In the genomic region with DNA sequence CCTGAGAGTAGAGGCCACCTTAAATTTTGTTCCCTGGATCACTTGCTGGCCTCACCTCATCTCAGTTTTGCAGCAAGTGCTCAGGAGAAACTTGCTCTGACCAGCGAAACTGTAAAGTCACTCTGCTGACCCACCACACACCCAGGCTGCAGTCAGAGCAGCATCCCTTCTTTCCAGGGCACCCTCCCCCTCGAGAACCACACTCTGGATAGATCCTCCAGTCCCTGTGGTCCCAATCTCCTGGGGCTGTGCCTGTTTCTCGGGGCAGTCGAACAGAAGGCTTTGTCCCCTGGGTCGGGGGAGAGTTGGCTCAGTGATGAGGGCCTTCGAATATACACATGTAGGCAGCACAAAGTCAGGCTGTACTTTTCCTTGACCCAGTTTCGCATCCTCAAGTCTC, we compare ENCODE assay signal across 19 cellular contexts. TPM values are rescaled to one million over a fixed set of nuclear protein-coding genes. Genes with fewer than 3 reads are reported as not detected.
DNase-seq lines count a peak whose midpoint lies in the region; ATAC-seq, FAIRE-seq and TF ChIP-seq lines count a peak whose summit lies in the region.
"Had no signal": no experiment of that assay in that cellular context is flagged by ENCODE, and none has a peak within 500 bp of the region (broad histone marks: within the 10 kb centered on the region; RNA-seq: fewer than 3 reads in every experiment).

No MANE protein-coding gene starts in this region.

- H3K27me3 Mint-ChIP-seq in GM23338 (ENCODE audit: insufficient read depth, low read depth, poor library complexity) (peaks cover 7% of the 10 kb centered on the region), WTC11 (ENCODE audit: low read depth) (peaks cover 3% of the 10 kb centered on the region; the same call in 1 of the 2 replicates)

- H4K20me1 ChIP-seq in GM23338 (replicated peaks; ENCODE audit: insufficient read depth) (no peaks in the 10 kb centered on the region), osteoblast (ENCODE audit: insufficient read depth, low read length) (no peaks in the 10 kb centered on the region)

- no peaks in the 10 kb centered on the region for H3K4me1 ChIP-seq in GM23338 (ENCODE audit: insufficient read depth)
- no peaks in the 10 kb centered on the region for H3K4me1 ChIP-seq in osteoblast (ENCODE audit: insufficient read depth, low read length)
- H3K4me1 ChIP-seq: A549 had no signal

- CTCF ChIA-PET in WTC11 (lab: Charles Lee): no interaction called here

- POLR2A ChIA-PET in WTC11 (lab: Charles Lee): no interaction called here

- H3K4me2 ChIP-seq in GM23338 (no peak overlapping the region), osteoblast (ENCODE audit: insufficient read depth, low read length) (no peak overlapping the region)
- H3K4me2 ChIP-seq: A549 had no signal

- no peaks in the 10 kb centered on the region for H3K36me3 ChIP-seq in GM23338 (ENCODE audit: insufficient read depth)
- no peaks in the 10 kb centered on the region for H3K36me3 ChIP-seq in osteoblast (ENCODE audit: insufficient read depth, low read length)

- no peaks in the 10 kb centered on the region for H3K9me2 ChIP-seq in GM23338 (ENCODE audit: insufficient read depth)

- TF ChIP-seq CTCF in GM23338 (conservative IDR thresholded peaks at IDR 0.05; ENCODE audit: low read depth in 2 of 2) (no peak), WTC11 (IDR thresholded peaks at IDR 0.05) (no peak), osteoblast (IDR thresholded peaks at IDR 0.05; ENCODE audit: extremely low read depth, low read depth, low read length) (no peak)

- ATAC-seq in GM23338 (no peak), WTC11 (no peak)
- ATAC-seq: A549, K562 had no signal

- no peak overlapping the region for H3K4me3 ChIP-seq in GM23338
- H3K4me3 ChIP-seq in osteoblast (ENCODE audit: insufficient read depth, low read length): no peak overlapping the region
- H3K4me3 ChIP-seq: A549, K562 had no signal

- no peak overlapping the region for H3K27ac Mint-ChIP-seq in GM23338
- peak overlapping the region; percentile 42 for H3K27ac Mint-ChIP-seq in WTC11
- H3K27ac Mint-ChIP-seq: CD4-positive, alpha-beta T cell had no signal

- DNase-seq in GM23338 (ENCODE audit: low spot score) (no peak), WTC11 (ENCODE audit: low spot score) (no peak), osteoblast (ENCODE audit: insufficient read length, low spot score, missing footprints) (peak; percentile 77), COR-L47 (lab: John Stamatoyannopoulos, UW) (no peak), NCI-H510A treated with DMSO at 0.1 percent for 48 hours (lab: John Stamatoyannopoulos, UW) (no peak), RCC 7860 (ENCODE audit: low spot score) (no peak)
- DNase-seq: AML-193; CD4-positive, alpha-beta T cell; DMS153; DMS79; GF-D8; HCEC 1CT; IMR-90 had no signal

- no peak for FAIRE-seq in RCC 7860 (lab: Jason Lieb, UNC)
- FAIRE-seq: A549, HTR-8/SVneo, K562 had no signal

- H3K9me3 Mint-ChIP-seq in GM23338: peaks cover 9% of the 10 kb centered on the region; the same call in 2 of the 3 replicates
- H3K9me3 Mint-ChIP-seq in WTC11: peaks cover 20% of the 10 kb centered on the region

- H3K36me3 Mint-ChIP-seq in GM23338 (ENCODE audit: low read depth) (no peaks in the 10 kb centered on the region), WTC11 (peaks cover 2% of the 10 kb centered on the region; the same call in 1 of the 2 replicates)

- no peaks in the 10 kb centered on the region for H3K9me3 ChIP-seq in osteoblast (ENCODE audit: low read depth, low read length)

- H3K4me3 Mint-ChIP-seq in GM23338: no peak overlapping the region
- no peak overlapping the region for H3K4me3 Mint-ChIP-seq in WTC11
- H3K4me3 Mint-ChIP-seq: CD4-positive, alpha-beta T cell had no signal

- H3F3A ChIP-seq in GM23338 (replicated peaks; ENCODE audit: low read depth): no peaks in the 10 kb centered on the region

- no peaks in the 10 kb centered on the region for H3K27me3 ChIP-seq in GM23338 (ENCODE audit: insufficient read depth)
- no peaks in the 10 kb centered on the region for H3K27me3 ChIP-seq in osteoblast (ENCODE audit: insufficient read depth, low read length)

- H3K79me2 ChIP-seq in GM23338 (replicated peaks; ENCODE audit: insufficient read depth) (no peaks in the 10 kb centered on the region), osteoblast (ENCODE audit: insufficient read depth, low read length) (no peaks in the 10 kb centered on the region)

- H3K27ac ChIP-seq in GM23338 (ENCODE audit: low read depth): no peak overlapping the region
- no peak overlapping the region for H3K27ac ChIP-seq in osteoblast (ENCODE audit: low read depth, low read length)
- peak overlapping the region; percentile 56 for H3K27ac ChIP-seq in temporal lobe (ENCODE audit: low read depth, low read length)
- H3K27ac ChIP-seq: A549, C4-2B had no signal

- H2AFZ ChIP-seq in GM23338 (0 out of 2 replicates have a peak overlapping the region, but pooled peaks have one; percentile 23), osteoblast (ENCODE audit: low read length) (no peak overlapping the region)

- H3K4me1 Mint-ChIP-seq in GM23338 (no peaks in the 10 kb centered on the region; the same call in 2 of the 3 replicates), WTC11 (no peaks in the 10 kb centered on the region)

TF ChIP-seq in GM23338, 12 proteins besides CTCF, POLR2A, EP300 and RAD21 (continues in another document):
- no peak for TF ChIP-seq EZH2phosphoT487 (IDR thresholded peaks at IDR 0.05; ENCODE audit: unreplicated experiment)
- TF ChIP-seq EZH2 (IDR thresholded peaks at IDR 0.05; ENCODE audit: low read depth, unreplicated experiment): no peak
- no peak for TF ChIP-seq ZNF331 (CRISPR knock-in tag; IDR thresholded peaks at IDR 0.05; ENCODE audit: low read depth)
- TF ChIP-seq, protein P1, sequence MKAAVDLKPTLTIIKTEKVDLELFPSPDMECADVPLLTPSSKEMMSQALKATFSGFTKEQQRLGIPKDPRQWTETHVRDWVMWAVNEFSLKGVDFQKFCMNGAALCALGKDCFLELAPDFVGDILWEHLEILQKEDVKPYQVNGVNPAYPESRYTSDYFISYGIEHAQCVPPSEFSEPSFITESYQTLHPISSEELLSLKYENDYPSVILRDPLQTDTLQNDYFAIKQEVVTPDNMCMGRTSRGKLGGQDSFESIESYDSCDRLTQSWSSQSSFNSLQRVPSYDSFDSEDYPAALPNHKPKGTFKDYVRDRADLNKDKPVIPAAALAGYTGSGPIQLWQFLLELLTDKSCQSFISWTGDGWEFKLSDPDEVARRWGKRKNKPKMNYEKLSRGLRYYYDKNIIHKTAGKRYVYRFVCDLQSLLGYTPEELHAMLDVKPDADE (IDR thresholded peaks at IDR 0.05): no peak
- TF ChIP-seq STAT1 (IDR thresholded peaks at IDR 0.05; ENCODE audit: unreplicated experiment): no peak

TF ChIP-seq in WTC11, 78 proteins besides CTCF, POLR2A, EP300 and RAD21 (continues in another document):
- TF ChIP-seq, protein P2, sequence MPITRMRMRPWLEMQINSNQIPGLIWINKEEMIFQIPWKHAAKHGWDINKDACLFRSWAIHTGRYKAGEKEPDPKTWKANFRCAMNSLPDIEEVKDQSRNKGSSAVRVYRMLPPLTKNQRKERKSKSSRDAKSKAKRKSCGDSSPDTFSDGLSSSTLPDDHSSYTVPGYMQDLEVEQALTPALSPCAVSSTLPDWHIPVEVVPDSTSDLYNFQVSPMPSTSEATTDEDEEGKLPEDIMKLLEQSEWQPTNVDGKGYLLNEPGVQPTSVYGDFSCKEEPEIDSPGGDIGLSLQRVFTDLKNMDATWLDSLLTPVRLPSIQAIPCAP (CRISPR knock-in tag; IDR thresholded peaks at IDR 0.05): no peak
- TF ChIP-seq, protein P3, sequence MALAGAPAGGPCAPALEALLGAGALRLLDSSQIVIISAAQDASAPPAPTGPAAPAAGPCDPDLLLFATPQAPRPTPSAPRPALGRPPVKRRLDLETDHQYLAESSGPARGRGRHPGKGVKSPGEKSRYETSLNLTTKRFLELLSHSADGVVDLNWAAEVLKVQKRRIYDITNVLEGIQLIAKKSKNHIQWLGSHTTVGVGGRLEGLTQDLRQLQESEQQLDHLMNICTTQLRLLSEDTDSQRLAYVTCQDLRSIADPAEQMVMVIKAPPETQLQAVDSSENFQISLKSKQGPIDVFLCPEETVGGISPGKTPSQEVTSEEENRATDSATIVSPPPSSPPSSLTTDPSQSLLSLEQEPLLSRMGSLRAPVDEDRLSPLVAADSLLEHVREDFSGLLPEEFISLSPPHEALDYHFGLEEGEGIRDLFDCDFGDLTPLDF (CRISPR knock-in tag; IDR thresholded peaks at IDR 0.05): no peak
- TF ChIP-seq NR2C2 (CRISPR knock-in tag; IDR thresholded peaks at IDR 0.05) (no peak), GRHL2 (CRISPR knock-in tag; IDR thresholded peaks at IDR 0.05; ENCODE audit: insufficient replicate concordance, severe bottlenecking) (no peak), JUN (CRISPR knock-in tag; IDR thresholded peaks at IDR 0.05) (no peak), GABPB1 (CRISPR knock-in tag; IDR thresholded peaks at IDR 0.05) (no peak)
- TF ChIP-seq, protein P4, sequence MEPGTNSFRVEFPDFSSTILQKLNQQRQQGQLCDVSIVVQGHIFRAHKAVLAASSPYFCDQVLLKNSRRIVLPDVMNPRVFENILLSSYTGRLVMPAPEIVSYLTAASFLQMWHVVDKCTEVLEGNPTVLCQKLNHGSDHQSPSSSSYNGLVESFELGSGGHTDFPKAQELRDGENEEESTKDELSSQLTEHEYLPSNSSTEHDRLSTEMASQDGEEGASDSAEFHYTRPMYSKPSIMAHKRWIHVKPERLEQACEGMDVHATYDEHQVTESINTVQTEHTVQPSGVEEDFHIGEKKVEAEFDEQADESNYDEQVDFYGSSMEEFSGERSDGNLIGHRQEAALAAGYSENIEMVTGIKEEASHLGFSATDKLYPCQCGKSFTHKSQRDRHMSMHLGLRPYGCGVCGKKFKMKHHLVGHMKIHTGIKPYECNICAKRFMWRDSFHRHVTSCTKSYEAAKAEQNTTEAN (CRISPR knock-in tag; IDR thresholded peaks at IDR 0.05): no peak

RNA-seq across cellular contexts. Expression of a gene that starts 18.4 kb away (rescaled TPM):
- total RNA-seq in GM23338 (2014; rRNA removed; shearing (Covaris generic)): 4.8 and 7.0 TPM in 2 replicates
- 3.0 and 3.3 TPM in 2 replicates for polyA plus RNA-seq in GM23338 (2016; fragmentation: Nextera tagmentation; extraction: Ambion mirVana)
- 2.8 to 5.4 TPM (median 3.1 TPM) in 3 replicates for total RNA-seq in WTC11 (2021)
- total RNA-seq in osteoblast: under 0.01 TPM in 2 replicates
- total RNA-seq in temporal lobe: 13.3 TPM
- total RNA-seq: IMR-90 had no signal
- polyA plus RNA-seq: A549, BJ had no signal
